ENCODE assay signal across 36 cellular contexts in the genomic region with DNA sequence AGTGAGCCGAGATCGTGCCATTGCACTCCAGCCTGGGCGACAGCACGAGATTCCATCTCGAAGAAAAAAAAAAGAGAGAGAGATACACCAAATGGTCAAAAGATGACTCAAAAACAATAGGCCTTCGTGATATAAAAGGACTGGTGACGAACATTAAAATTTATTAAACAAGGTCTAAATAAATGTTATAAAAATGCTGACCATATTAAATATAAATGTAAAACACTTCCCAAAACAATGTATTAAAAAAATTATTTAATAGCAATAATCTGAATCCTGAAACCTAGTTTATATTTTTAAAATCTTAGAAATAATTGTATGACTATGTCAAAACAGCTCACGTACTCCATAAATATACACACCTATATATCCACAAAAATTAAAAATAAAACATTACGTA.
"Had no signal": no experiment of that assay in that cellular context is flagged by ENCODE, and none has a peak within 500 bp of the region (broad histone marks: within the 10 kb centered on the region; RNA-seq: fewer than 3 reads in every experiment).

No MANE protein-coding gene starts in this region.

- H3K4me1 Mint-ChIP-seq: activated B cell treated with CpG ODN at 0.5 μM for 24 hours; activated CD4-positive, alpha-beta T cell treated with anti-CD3 and anti-CD28 coated beads, Interleukin-2, amount 10 ng/mL, durations not matched to agents 24 days and 14 days; activated naive CD8-positive, alpha-beta T cell treated with anti-CD3 and anti-CD28 coated beads for 36 hours; activated T-helper 17 cell treated with anti-CD3 and anti-CD28 coated beads, Interleukin-2, amount 50 U/mL, for 72 hours had no signal

- FAIRE-seq: astrocyte had no signal

- H3K36me3 Mint-ChIP-seq: activated CD4-positive, alpha-beta memory T cell treated with anti-CD3 and anti-CD28 coated beads for 36 hours; activated naive CD4-positive, alpha-beta T cell treated with anti-CD3 and anti-CD28 coated beads, Interleukin-2, amount 50 U/mL, for 72 hours; activated naive CD8-positive, alpha-beta T cell treated with anti-CD3 and anti-CD28 coated beads for 36 hours had no signal

- H3K4me3 Mint-ChIP-seq: activated B cell treated with CpG ODN at 0.5 μM for 24 hours; activated CD4-positive, alpha-beta memory T cell treated with anti-CD3 and anti-CD28 coated beads for 36 hours; activated CD4-positive, alpha-beta T cell treated with anti-CD3 and anti-CD28 coated beads, Interleukin-2, amount 10 ng/mL, durations not matched to agents 24 days and 14 days; activated CD8-positive, alpha-beta T cell treated with anti-CD3 and anti-CD28 coated beads for 36 hours; activated naive CD4-positive, alpha-beta T cell treated with anti-CD3 and anti-CD28 coated beads for 36 hours; activated naive CD8-positive, alpha-beta T cell treated with anti-CD3 and anti-CD28 coated beads for 36 hours; activated T-cell treated with anti-CD3 and anti-CD28 coated beads, Interleukin-2, amount 50 U/mL, for 4 hours; activated T-cell treated with anti-CD3 and anti-CD28 coated beads, Interleukin-2, amount 50 U/mL, for 72 hours; activated T-helper 1 cell treated with anti-CD3 and anti-CD28 coated beads, Interleukin-12 subunit alpha, Interleukin-12 subunit beta, Interleukin-2, Interleukin-4 antibody, amounts not matched to agents 30 ng/mL and 10 ng/mL and 1 ng/mL, durations not matched to agents 14 hours and 24 hours and 36 hours; activated T-helper 17 cell treated with anti-CD3 and anti-CD28 coated beads, Interleukin-2, amount 50 U/mL, for 72 hours; T-helper 1 cell treated with Interleukin-12 subunit alpha and Interleukin-12 subunit beta and Interleukin-4 antibody, amounts not matched to agents 30 μg/mL and 1 μg/mL, for 36 hours; T-helper 2 cell treated with Interferon-gamma antibody and Interleukin-4, amounts not matched to agents 5 μg/mL and 100 μg/mL, for 36 hours had no signal

- H3K9me3 Mint-ChIP-seq: activated B cell treated with CpG ODN at 0.5 μM for 24 hours; activated CD4-positive, alpha-beta memory T cell treated with anti-CD3 and anti-CD28 coated beads for 36 hours; activated CD4-positive, alpha-beta T cell treated with anti-CD3 and anti-CD28 coated beads, Interleukin-2, amount 10 ng/mL, durations not matched to agents 24 days and 14 days; activated CD8-positive, alpha-beta T cell treated with anti-CD3 and anti-CD28 coated beads for 36 hours; activated naive CD4-positive, alpha-beta T cell treated with anti-CD3 and anti-CD28 coated beads for 36 hours; activated naive CD4-positive, alpha-beta T cell treated with anti-CD3 and anti-CD28 coated beads, Interleukin-2, amount 50 U/mL, for 72 hours; activated naive CD8-positive, alpha-beta T cell treated with anti-CD3 and anti-CD28 coated beads for 36 hours; activated T-cell treated with anti-CD3 and anti-CD28 coated beads, Interleukin-2, amount 50 U/mL, for 4 hours; activated T-cell treated with anti-CD3 and anti-CD28 coated beads, Interleukin-2, amount 50 U/mL, for 72 hours; activated T-helper 17 cell treated with anti-CD3 and anti-CD28 coated beads, Interleukin-2, amount 50 U/mL, for 72 hours; T-helper 1 cell treated with Interleukin-12 subunit alpha and Interleukin-12 subunit beta and Interleukin-4 antibody, amounts not matched to agents 30 μg/mL and 1 μg/mL, for 36 hours; T-helper 2 cell treated with Interferon-gamma antibody and Interleukin-4, amounts not matched to agents 5 μg/mL and 100 μg/mL, for 36 hours had no signal

- H3K4me3 ChIP-seq: adrenal gland, body of pancreas, breast epithelium had no signal

- H3K36me3 ChIP-seq: adrenal gland, brain microvascular endothelial cell, breast epithelium had no signal

- DNase-seq: activated B cell treated with CpG ODN at 0.5 μM for 24 hours; activated CD4-positive, alpha-beta memory T cell treated with anti-CD3 and anti-CD28 coated beads for 36 hours; activated CD4-positive, alpha-beta T cell treated with anti-CD3 and anti-CD28 coated beads for 4 hours; activated CD4-positive, alpha-beta T cell treated with anti-CD3 and anti-CD28 coated beads, Interleukin-2, amount 10 ng/mL, durations not matched to agents 24 days and 14 days; activated CD4-positive, alpha-beta T cell treated with anti-CD3 and anti-CD28 coated beads, Interleukin-2, amount 50 U/mL, for 1 hour; activated CD4-positive, alpha-beta T cell treated with anti-CD3 and anti-CD28 coated beads, Interleukin-2, amount 50 U/mL, for 4 hours; activated CD4-positive, CD25-positive, alpha-beta regulatory T cell treated with anti-CD3 and anti-CD28 coated beads, Interleukin-2, amount 50 U/mL, for 72 hours; activated CD8-positive, alpha-beta memory T cell treated with anti-CD3 and anti-CD28 coated beads, Interleukin-2, amount 50 U/mL, for 4 hours; activated CD8-positive, alpha-beta T cell treated with anti-CD3 and anti-CD28 coated beads for 36 hours; activated effector memory CD4-positive, alpha-beta T cell treated with anti-CD3 and anti-CD28 coated beads, Interleukin-2, amount 50 U/mL, for 16 hours; activated gamma-delta T cell treated with Interleukin-2 at 50 U/mL for 16 hours; activated naive CD4-positive, alpha-beta T cell; activated naive CD4-positive, alpha-beta T cell treated with anti-CD3 and anti-CD28 coated beads for 36 hours; activated naive CD4-positive, alpha-beta T cell treated with anti-CD3 and anti-CD28 coated beads, Interleukin-2, amount 50 U/mL, for 16 hours; activated naive CD8-positive, alpha-beta T cell treated with anti-CD3 and anti-CD28 coated beads for 36 hours; activated T-cell treated with anti-CD3 and anti-CD28 coated beads for 4 hours; activated T-cell treated with anti-CD3 and anti-CD28 coated beads, Interleukin-2, amount 50 U/mL, for 1 hour; activated T-cell treated with anti-CD3 and anti-CD28 coated beads, Interleukin-2, amount 50 U/mL, for 4 hours; activated T-cell treated with anti-CD3 and anti-CD28 coated beads, Interleukin-2, amount 50 U/mL, for 72 hours; adrenal gland; amniotic stem cell; aorta; body of pancreas; brain microvascular endothelial cell; central memory CD4-positive, alpha-beta T cell; T-helper 1 cell; T-helper 2 cell; T-helper 9 cell had no signal

- H3K27me3 ChIP-seq: adrenal gland, body of pancreas, brain microvascular endothelial cell, breast epithelium had no signal

- H3K27ac Mint-ChIP-seq: activated B cell treated with CpG ODN at 0.5 μM for 24 hours; activated CD4-positive, alpha-beta memory T cell treated with anti-CD3 and anti-CD28 coated beads for 36 hours; activated CD4-positive, alpha-beta T cell treated with anti-CD3 and anti-CD28 coated beads, Interleukin-2, amount 10 ng/mL, durations not matched to agents 24 days and 14 days; activated CD8-positive, alpha-beta T cell treated with anti-CD3 and anti-CD28 coated beads for 36 hours; activated naive CD4-positive, alpha-beta T cell treated with anti-CD3 and anti-CD28 coated beads for 36 hours; activated naive CD4-positive, alpha-beta T cell treated with anti-CD3 and anti-CD28 coated beads, Interleukin-2, amount 50 U/mL, for 72 hours; activated naive CD8-positive, alpha-beta T cell treated with anti-CD3 and anti-CD28 coated beads for 36 hours; activated T-cell treated with anti-CD3 and anti-CD28 coated beads, Interleukin-2, amount 50 U/mL, for 72 hours; activated T-helper 1 cell treated with anti-CD3 and anti-CD28 coated beads, Interleukin-12 subunit alpha, Interleukin-12 subunit beta, Interleukin-2, Interleukin-4 antibody, amounts not matched to agents 30 ng/mL and 10 ng/mL and 1 ng/mL, durations not matched to agents 14 hours and 24 hours and 36 hours; activated T-helper 17 cell treated with anti-CD3 and anti-CD28 coated beads, Interleukin-2, amount 50 U/mL, for 72 hours; T-helper 1 cell treated with Interleukin-12 subunit alpha and Interleukin-12 subunit beta and Interleukin-4 antibody, amounts not matched to agents 30 μg/mL and 1 μg/mL, for 36 hours; T-helper 2 cell treated with Interferon-gamma antibody and Interleukin-4, amounts not matched to agents 5 μg/mL and 100 μg/mL, for 36 hours had no signal

- H3K27ac ChIP-seq: adrenal gland, body of pancreas, brain microvascular endothelial cell, breast epithelium, VCaP had no signal

- ATAC-seq: activated CD8-positive, alpha-beta T cell treated with anti-CD3 and anti-CD28 coated beads for 36 hours; activated naive CD4-positive, alpha-beta T cell treated with anti-CD3 and anti-CD28 coated beads, Interleukin-2, amount 50 U/mL, for 72 hours; activated T-cell treated with anti-CD3 and anti-CD28 coated beads, Interleukin-2, amount 50 U/mL, for 4 hours; activated T-cell treated with anti-CD3 and anti-CD28 coated beads, Interleukin-2, amount 50 U/mL, for 72 hours; activated T-helper 17 cell treated with anti-CD3 and anti-CD28 coated beads, Interleukin-2, amount 50 U/mL, for 72 hours; body of pancreas had no signal

- H3K4me1 ChIP-seq: adrenal gland, body of pancreas had no signal

- H3K27me3 Mint-ChIP-seq: activated naive CD8-positive, alpha-beta T cell treated with anti-CD3 and anti-CD28 coated beads for 36 hours had no signal
